In genomic region chr1:227316941-227317540, GRCh38 we compare ENCODE assay signal across 1 cellular context.
TF ChIP-seq lines count a peak whose summit lies in the region.

No MANE protein-coding gene starts in this region.

TF ChIP-seq in K562, 482 proteins besides CTCF, POLR2A, EP300 and RAD21 (continued from another document):
- TF ChIP-seq UBTF (IDR thresholded peaks at IDR 0.05; ENCODE audit: borderline replicate concordance in 1 of 2, low read depth in 2 of 2, low read length in 2 of 2) (peak in 1 of 2 experiments; percentile 37; a peak in 1 of 4 replicates), ELF1 (tag; IDR thresholded peaks at IDR 0.05) (0 out of 2 replicates have a peak, but pooled peaks have one; percentile 26), CC2D1A (IDR thresholded peaks at IDR 0.05) (no peak), POLR2G (IDR thresholded peaks at IDR 0.05; ENCODE audit: low read depth, low read length) (no peak), KHSRP (IDR thresholded peaks at IDR 0.05) (no peak), ILF3 (IDR thresholded peaks at IDR 0.05; ENCODE audit: borderline replicate concordance) (no peak), PPARD (CRISPR knock-in tag; IDR thresholded peaks at IDR 0.05) (no peak), ZBTB9 (CRISPR knock-in tag; IDR thresholded peaks at IDR 0.05) (no peak), TCF15 (CRISPR knock-in tag; IDR thresholded peaks at IDR 0.05) (no peak), ZNF324 (CRISPR knock-in tag; IDR thresholded peaks at IDR 0.05) (no peak), LCOR (CRISPR knock-in tag; IDR thresholded peaks at IDR 0.05) (0 out of 2 replicates have a peak, but pooled peaks have one; percentile 8), MLLT1 (IDR thresholded peaks at IDR 0.05) (peak in 1 of 2 experiments; percentile 38; a peak in 3 of 4 replicates), DEAF1 (CRISPR knock-in tag; IDR thresholded peaks at IDR 0.05) (0 out of 2 replicates have a peak, but pooled peaks have one; percentile 1), KDM5B (IDR thresholded peaks at IDR 0.05; ENCODE audit: insufficient replicate concordance, low read depth, low read length) (no peak), MNT (conservative IDR thresholded peaks at IDR 0.05) (peak in 1 of 2 experiments; percentile 9; a peak in 1 of 4 replicates), FOSL1 (tag; conservative IDR thresholded peaks at IDR 0.05) (0 out of 2 replicates have a peak, but pooled peaks have one; percentile 20), ZNF740 (CRISPR knock-in tag; IDR thresholded peaks at IDR 0.05) (no peak), ZNF740 (tag; IDR thresholded peaks at IDR 0.05) (no peak), ZKSCAN8 (CRISPR knock-in tag; IDR thresholded peaks at IDR 0.05) (peak; percentile 25; the same call in 1 of the 2 replicates)
- TF ChIP-seq, protein P1, sequence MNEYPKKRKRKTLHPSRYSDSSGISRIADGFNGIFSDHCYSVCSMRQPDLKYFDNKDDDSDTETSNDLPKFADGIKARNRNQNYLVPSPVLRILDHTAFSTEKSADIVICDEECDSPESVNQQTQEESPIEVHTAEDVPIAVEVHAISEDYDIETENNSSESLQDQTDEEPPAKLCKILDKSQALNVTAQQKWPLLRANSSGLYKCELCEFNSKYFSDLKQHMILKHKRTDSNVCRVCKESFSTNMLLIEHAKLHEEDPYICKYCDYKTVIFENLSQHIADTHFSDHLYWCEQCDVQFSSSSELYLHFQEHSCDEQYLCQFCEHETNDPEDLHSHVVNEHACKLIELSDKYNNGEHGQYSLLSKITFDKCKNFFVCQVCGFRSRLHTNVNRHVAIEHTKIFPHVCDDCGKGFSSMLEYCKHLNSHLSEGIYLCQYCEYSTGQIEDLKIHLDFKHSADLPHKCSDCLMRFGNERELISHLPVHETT (CRISPR knock-in tag; conservative IDR thresholded peaks at IDR 0.05 in 1 of 2, IDR thresholded peaks at IDR 0.05 in 1 of 2) = 0 out of 4 replicates have a peak, but pooled peaks of 1 of the 2 experiments have one; percentile 17
- TF ChIP-seq, protein P2, sequence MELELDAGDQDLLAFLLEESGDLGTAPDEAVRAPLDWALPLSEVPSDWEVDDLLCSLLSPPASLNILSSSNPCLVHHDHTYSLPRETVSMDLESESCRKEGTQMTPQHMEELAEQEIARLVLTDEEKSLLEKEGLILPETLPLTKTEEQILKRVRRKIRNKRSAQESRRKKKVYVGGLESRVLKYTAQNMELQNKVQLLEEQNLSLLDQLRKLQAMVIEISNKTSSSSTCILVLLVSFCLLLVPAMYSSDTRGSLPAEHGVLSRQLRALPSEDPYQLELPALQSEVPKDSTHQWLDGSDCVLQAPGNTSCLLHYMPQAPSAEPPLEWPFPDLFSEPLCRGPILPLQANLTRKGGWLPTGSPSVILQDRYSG (tag; conservative IDR thresholded peaks at IDR 0.05; ENCODE audit: low read depth) = no peak
- TF ChIP-seq, protein P3, sequence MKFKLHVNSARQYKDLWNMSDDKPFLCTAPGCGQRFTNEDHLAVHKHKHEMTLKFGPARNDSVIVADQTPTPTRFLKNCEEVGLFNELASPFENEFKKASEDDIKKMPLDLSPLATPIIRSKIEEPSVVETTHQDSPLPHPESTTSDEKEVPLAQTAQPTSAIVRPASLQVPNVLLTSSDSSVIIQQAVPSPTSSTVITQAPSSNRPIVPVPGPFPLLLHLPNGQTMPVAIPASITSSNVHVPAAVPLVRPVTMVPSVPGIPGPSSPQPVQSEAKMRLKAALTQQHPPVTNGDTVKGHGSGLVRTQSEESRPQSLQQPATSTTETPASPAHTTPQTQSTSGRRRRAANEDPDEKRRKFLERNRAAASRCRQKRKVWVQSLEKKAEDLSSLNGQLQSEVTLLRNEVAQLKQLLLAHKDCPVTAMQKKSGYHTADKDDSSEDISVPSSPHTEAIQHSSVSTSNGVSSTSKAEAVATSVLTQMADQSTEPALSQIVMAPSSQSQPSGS (CRISPR knock-in tag; IDR thresholded peaks at IDR 0.05) = no peak
